ENCODE assay signal across 13 cellular contexts in the genomic region with DNA sequence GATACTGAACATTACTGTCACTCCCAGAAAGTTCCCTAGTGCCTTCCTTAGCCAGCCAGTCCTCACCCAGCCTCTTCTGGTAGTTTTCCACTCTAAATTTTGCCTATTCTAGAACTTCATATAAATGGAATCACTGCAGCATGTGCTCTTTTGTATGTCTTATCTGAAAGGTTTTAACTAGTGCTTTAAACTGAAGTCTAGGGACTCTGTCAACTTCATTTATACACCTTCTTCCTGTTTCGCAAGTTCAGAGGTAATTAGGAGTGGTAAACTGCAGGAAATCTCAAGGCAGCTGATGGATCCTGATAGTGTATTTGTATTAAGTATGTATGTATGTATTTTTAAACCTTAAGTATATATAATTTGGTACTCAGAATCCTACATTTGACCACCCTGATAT.
DNase-seq lines count a peak whose midpoint lies in the region; TF ChIP-seq lines count a peak whose summit lies in the region.
"Had no signal": no experiment of that assay in that cellular context is flagged by ENCODE, and none has a peak within 500 bp of the region (broad histone marks: within the 10 kb centered on the region; RNA-seq: fewer than 3 reads in every experiment).

No MANE protein-coding gene starts in this region.

- H3K9ac ChIP-seq in iPS-18a (ENCODE audit: low read length): no peak overlapping the region
- H3K9ac ChIP-seq in stomach smooth muscle (ENCODE audit: low read length in 2 of 2): peak overlapping the region; percentile 30 to 53

- H3K36me3 ChIP-seq in ascending aorta: peaks cover 0 to 7% of the 10 kb centered on the region in 2 donors
- H3K36me3 ChIP-seq in iPS-18a (ENCODE audit: control insufficient read depth, low read depth, low read length): no peaks in the 10 kb centered on the region
- peaks cover 0 to 7% of the 10 kb centered on the region in 2 donors for H3K36me3 ChIP-seq in stomach smooth muscle (ENCODE audit: control insufficient read depth in 2 of 2, insufficient read depth in 2 of 2, low read length in 2 of 2)

- H3K9me3 Mint-ChIP-seq in activated CD4-positive, alpha-beta memory T cell treated with anti-CD3 and anti-CD28 coated beads for 36 hours: no peaks in the 10 kb centered on the region

- H3K27me3 ChIP-seq in ascending aorta (no peaks in the 10 kb centered on the region), iPS-18a (ENCODE audit: control insufficient read depth, insufficient read depth, low read length) (no peaks in the 10 kb centered on the region), stomach smooth muscle (ENCODE audit: control insufficient read depth in 1 of 2, insufficient read depth in 2 of 2, low read length in 2 of 2) (no peaks in the 10 kb centered on the region)
- H3K27me3 ChIP-seq: SJSA1 had no signal

- intact Hi-C loops in ascending aorta (cut with DNase I): no loop called here
- intact Hi-C loops in activated CD4-positive, alpha-beta memory T cell treated with anti-CD3 and anti-CD28 coated beads for 36 hours (cut with micrococcal nuclease): no loop called here

- DNase-seq in ascending aorta (ENCODE audit: low spot score in 2 of 2) (no peak), SK-N-DZ (ENCODE audit: low spot score) (no peak), HuH-7.5 (ENCODE audit: low spot score) (no peak), Ammon's horn (ENCODE audit: low spot score) (no peak)
- no peak for DNase-seq in activated CD4-positive, alpha-beta memory T cell treated with anti-CD3 and anti-CD28 coated beads for 36 hours
- DNase-seq: activated T-cell treated with anti-CD3 and anti-CD28 coated beads, Interleukin-2, amount 50 U/mL, for 1 hour; NCI-H1105; stimulated activated CD4-positive, alpha-beta T cell treated with anti-CD3 and anti-CD28 coated beads, Interleukin-4, amount 100 ng/mL, for 1 hour had no signal

- no peak for TF ChIP-seq CTCF in ascending aorta (IDR thresholded peaks at IDR 0.05)

- no peak overlapping the region for H3K27ac Mint-ChIP-seq in activated CD4-positive, alpha-beta memory T cell treated with anti-CD3 and anti-CD28 coated beads for 36 hours

- no peaks in the 10 kb centered on the region for H3K9me3 ChIP-seq in ascending aorta
- H3K9me3 ChIP-seq in iPS-18a (ENCODE audit: control insufficient read depth, low read depth, low read length): no peaks in the 10 kb centered on the region
- no peaks in the 10 kb centered on the region for H3K9me3 ChIP-seq in stomach smooth muscle (ENCODE audit: control insufficient read depth in 2 of 2, low read length in 2 of 2)
- H3K9me3 ChIP-seq: SJSA1 had no signal

- H3K36me3 Mint-ChIP-seq in activated CD4-positive, alpha-beta memory T cell treated with anti-CD3 and anti-CD28 coated beads for 36 hours: no peaks in the 10 kb centered on the region

- TF ChIP-seq RAD21 in Ishikawa (IDR thresholded peaks at IDR 0.05; ENCODE audit: low read depth): no peak

- H3K4me3 ChIP-seq in ascending aorta (peak overlapping the region in 1 of 2 donors; percentile 31), iPS-18a (ENCODE audit: low read length) (no peak overlapping the region), stomach smooth muscle (ENCODE audit: low read length in 2 of 2) (peak overlapping the region in 1 of 2 donors; percentile 63)
- H3K4me3 ChIP-seq: lung, SJSA1 had no signal

- H3K4me3 Mint-ChIP-seq in activated CD4-positive, alpha-beta memory T cell treated with anti-CD3 and anti-CD28 coated beads for 36 hours: no peak overlapping the region

- TF ChIP-seq EP300 in Ishikawa (IDR thresholded peaks at IDR 0.05; ENCODE audit: borderline replicate concordance): no peak

- H3K4me1 ChIP-seq in ascending aorta (peaks cover 49 to 88% of the 10 kb centered on the region in 2 donors), iPS-18a (ENCODE audit: control insufficient read depth, low read depth, low read length) (peaks cover 82% of the 10 kb centered on the region), stomach smooth muscle (ENCODE audit: control insufficient read depth, insufficient read depth, low read length) (peaks cover 89% of the 10 kb centered on the region)

- H3K27ac ChIP-seq in ascending aorta: peak overlapping the region; percentile 87 to 89
- peak overlapping the region; percentile 39 for H3K27ac ChIP-seq in iPS-18a (ENCODE audit: low read length)
- peak overlapping the region; percentile 96 for H3K27ac ChIP-seq in stomach smooth muscle (ENCODE audit: low read length)
- H3K27ac ChIP-seq: SJSA1 had no signal

- peaks cover 11% of the 10 kb centered on the region for H3K4me1 Mint-ChIP-seq in activated CD4-positive, alpha-beta memory T cell treated with anti-CD3 and anti-CD28 coated beads for 36 hours (ENCODE audit: low read depth)

- CTCF ChIA-PET in activated CD4-positive, alpha-beta memory T cell treated with anti-CD3 and anti-CD28 coated beads for 36 hours (lab: Charles Lee): no interaction called here

- POLR2A ChIA-PET in activated CD4-positive, alpha-beta memory T cell treated with anti-CD3 and anti-CD28 coated beads for 36 hours (lab: Charles Lee): no interaction called here

- no peaks in the 10 kb centered on the region for H3K27me3 Mint-ChIP-seq in activated CD4-positive, alpha-beta memory T cell treated with anti-CD3 and anti-CD28 coated beads for 36 hours

TF ChIP-seq in Ishikawa, 13 proteins besides CTCF, POLR2A, EP300 and RAD21:
- TF ChIP-seq TEAD4 (IDR thresholded peaks at IDR 0.05) (no peak), CEBPB (IDR thresholded peaks at IDR 0.05) (peak; percentile 62), YY1 (IDR thresholded peaks at IDR 0.05; ENCODE audit: low read depth) (no peak), NFIC (IDR thresholded peaks at IDR 0.05) (no peak)
- TF ChIP-seq, protein P1, sequence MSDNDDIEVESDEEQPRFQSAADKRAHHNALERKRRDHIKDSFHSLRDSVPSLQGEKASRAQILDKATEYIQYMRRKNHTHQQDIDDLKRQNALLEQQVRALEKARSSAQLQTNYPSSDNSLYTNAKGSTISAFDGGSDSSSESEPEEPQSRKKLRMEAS (IDR thresholded peaks at IDR 0.05): no peak
TF ChIP-seq in Ishikawa: peak in this region for 1.

Comparison
In these comparisons a context has a peak if more than half of its experiments do, and no peak if none do; other contexts are left out.
1. H3K27ac ChIP-seq: peak in every context shown above with its lines; median percentile 96 in stomach smooth muscle; 88 in ascending aorta; 39 in iPS-18a.